ENCODE assay signal across 23 cellular contexts in genomic region chr1:15908597-15908996, GRCh38.
DNase-seq lines count a peak whose midpoint lies in the region; ATAC-seq and TF ChIP-seq lines count a peak whose summit lies in the region.
"Had no signal": no experiment of that assay in that cellular context is flagged by ENCODE, and none has a peak within 500 bp of the region (broad histone marks: within the 10 kb centered on the region; RNA-seq: fewer than 3 reads in every experiment).

No MANE protein-coding gene starts in this region.

- H3K36me3 ChIP-seq in IMR-90 (ENCODE audit: control insufficient read depth, insufficient read depth, low read length) = peaks cover 5% of the 10 kb centered on the region

- H3K9me3 ChIP-seq in IMR-90 (ENCODE audit: control insufficient read depth, insufficient read depth, low read length) (no peaks in the 10 kb centered on the region), T-helper 17 cell (ENCODE audit: control insufficient read depth, low read length, poor library complexity, severe bottlenecking) (no peaks in the 10 kb centered on the region)
- H3K9me3 ChIP-seq: BE2C, BLaER1 had no signal

- no peak overlapping the region for H2AK9ac ChIP-seq in IMR-90 (replicated peaks; ENCODE audit: low read depth, low read length, poor library complexity)

- H4K8ac ChIP-seq in IMR-90 (ENCODE audit: low read depth in 2 of 2, low read length in 2 of 2) = no peak overlapping the region

- H3K9ac ChIP-seq in IMR-90 (ENCODE audit: low read depth, low read length) = no peak overlapping the region
- H3K9ac ChIP-seq: BLaER1 had no signal

- no peak overlapping the region for H3K4me2 ChIP-seq in IMR-90 (ENCODE audit: low read depth, low read length)
- H3K4me2 ChIP-seq: BLaER1 had no signal

- H3K27me3 ChIP-seq in IMR-90 (ENCODE audit: control insufficient read depth, insufficient read depth, low read length) = no peaks in the 10 kb centered on the region
- H3K27me3 ChIP-seq: BE2C, BLaER1 had no signal

- H3K27ac ChIP-seq in IMR-90 (ENCODE audit: insufficient read depth, low read length) = no peak overlapping the region
- H3K27ac ChIP-seq: BLaER1 had no signal

- no peak overlapping the region for H3K4me3 Mint-ChIP-seq in T-helper 17 cell
- H3K4me3 Mint-ChIP-seq: CD14-positive monocyte; CD4-positive, alpha-beta memory T cell; CD4-positive, CD25-positive, alpha-beta regulatory T cell had no signal

- no peak for ATAC-seq in IMR-90 (ENCODE audit: low read depth)
- ATAC-seq in T-helper 17 cell = no peak
- no peak for ATAC-seq in GM21423 (IDR thresholded peaks at IDR 0.05; ENCODE audit: unreplicated experiment)
- ATAC-seq in GM18907 (IDR thresholded peaks at IDR 0.05; ENCODE audit: unreplicated experiment) = no peak
- ATAC-seq: GM12878 had no signal

- H2BK5ac ChIP-seq in IMR-90 (ENCODE audit: low read depth, low read length, poor library complexity, severe bottlenecking) = no peak overlapping the region

- CTCF ChIA-PET in IMR-90 (lab: Yijun Ruan, JAX) = interaction anchor here (1.0 to 1.5 kb wide), 2 partner anchors 13 to 93 kb away, joined by 3 to 4 read pairs; no protein-coding TSS in a partner anchor

- H3K18ac ChIP-seq in IMR-90 (ENCODE audit: low read depth, low read length) = no peak overlapping the region

- peaks cover 11 to 65% of the 10 kb centered on the region in 2 experiments for H3K79me1 ChIP-seq in IMR-90 (ENCODE audit: low read depth in 1 of 2, low read length in 2 of 2)

- no peak overlapping the region for H4K91ac ChIP-seq in IMR-90 (ENCODE audit: insufficient read depth, low read depth, low read length)

- H3K36me3 Mint-ChIP-seq in T-helper 17 cell (ENCODE audit: low read depth) = peaks cover 2% of the 10 kb centered on the region

- peaks cover 7% of the 10 kb centered on the region for H3K4me1 Mint-ChIP-seq in T-helper 17 cell
- H3K4me1 Mint-ChIP-seq: CD14-positive monocyte had no signal

- no peak for TF ChIP-seq CTCF in IMR-90 (conservative IDR thresholded peaks at IDR 0.05; ENCODE audit: low read depth, low read length)

- dilution Hi-C loops in IMR-90 (cut with HindIII; ENCODE audit: low sequenced_read_pairs, unreplicated experiment) = no loop called here

- H4K5ac ChIP-seq in IMR-90 (ENCODE audit: low read depth, low read length) = no peak overlapping the region

- H3K4me3 ChIP-seq in IMR-90 (ENCODE audit: insufficient read depth, low read depth, low read length) = no peak overlapping the region
- H3K4me3 ChIP-seq: BLaER1, GM12878 had no signal

- H3K4me1 ChIP-seq in IMR-90 (ENCODE audit: control insufficient read depth, insufficient read depth, low read length) = peaks cover 2% of the 10 kb centered on the region
- H3K4me1 ChIP-seq: BE2C, BLaER1 had no signal

- no peak overlapping the region for H2BK120ac ChIP-seq in IMR-90 (ENCODE audit: low read depth, low read length)

- H2BK20ac ChIP-seq in IMR-90 (ENCODE audit: low read depth, low read length) = no peak overlapping the region

- no peak for TF ChIP-seq POLR2A in IMR-90 (IDR thresholded peaks at IDR 0.05; ENCODE audit: low read depth, low read length)

- no peak overlapping the region for H3K23ac ChIP-seq in IMR-90 (ENCODE audit: low read depth, low read length)

- H3K4ac ChIP-seq in IMR-90 (ENCODE audit: low read depth, low read length) = no peak overlapping the region

- no peak for TF ChIP-seq RAD21 in IMR-90 (IDR thresholded peaks at IDR 0.05; ENCODE audit: low read length)

- no peak overlapping the region for H2BK15ac ChIP-seq in IMR-90 (ENCODE audit: low read depth, low read length)

- H2AFZ ChIP-seq in IMR-90 (replicated peaks; ENCODE audit: low read length, poor library complexity) = no peak overlapping the region

- no CpG with 5 or more reads among the region's 4 CpGs for WGBS in IMR-90 (ENCODE audit: extremely low coverage in 2 of 2, insufficient read length in 1 of 2), 2 experiments

- in situ Hi-C loops in IMR-90 (cut with MboI; ENCODE audit: low sequenced_read_pairs) = no loop called here

- H3K14ac ChIP-seq in IMR-90 (replicated peaks; ENCODE audit: low read depth, low read length) = no peak overlapping the region

- no peak overlapping the region for H2AK5ac ChIP-seq in IMR-90 (ENCODE audit: low read depth, low read length)

- H3K27ac Mint-ChIP-seq in T-helper 17 cell = peak overlapping the region; percentile 51
- H3K27ac Mint-ChIP-seq: CD14-positive monocyte; CD4-positive, CD25-positive, alpha-beta regulatory T cell had no signal

- POLR2A ChIA-PET in IMR-90 (lab: Charles Lee; ENCODE audit: unreplicated experiment) = no interaction called here

- peaks cover under 1% of the 10 kb centered on the region; the same call in 1 of the 2 replicates for H4K20me1 ChIP-seq in IMR-90 (ENCODE audit: insufficient read depth, low read length)

- no peaks in the 10 kb centered on the region for H3K27me3 Mint-ChIP-seq in T-helper 17 cell
- H3K27me3 Mint-ChIP-seq: CD4-positive, alpha-beta memory T cell; CD4-positive, CD25-positive, alpha-beta regulatory T cell; CD8-positive, alpha-beta memory T cell had no signal

- peaks cover 3% of the 10 kb centered on the region; the same call in 1 of the 2 replicates for H3K9me1 ChIP-seq in IMR-90 (ENCODE audit: insufficient read depth, low read length)

- H3K56ac ChIP-seq in IMR-90 (ENCODE audit: extremely low read depth, insufficient read depth, low read length) = no peak overlapping the region

- intact Hi-C loops in IMR-90 (cut with micrococcal nuclease) = no loop called here

- no TSS peak for BruUV-seq in IMR-90 (replicated peaks; lab: Mats Ljungman, UMichigan)

- DNase-seq in IMR-90 (no peak), T-helper 17 cell (no peak), SW480 (ENCODE audit: low spot score) (no peak)
- DNase-seq: 8988T; ACHN; BE2C; C1 segment of cervical spinal cord; CD4-positive, alpha-beta memory T cell; CD4-positive, CD25-positive, alpha-beta regulatory T cell; CD8-positive, alpha-beta memory T cell; COR-L47; DMS 273 treated with DMSO at 0.1 percent for 48 hours; DMS153; DMS53; DMS79; DND-41; EL; GDM1 had no signal

TF ChIP-seq in IMR-90, 13 proteins besides CTCF, POLR2A, EP300 and RAD21:
- peak; percentile 26; the same call in 1 of the 2 replicates for TF ChIP-seq CEBPB (IDR thresholded peaks at IDR 0.05; ENCODE audit: low read depth, low read length)
- no peak for TF ChIP-seq USF2 (IDR thresholded peaks at IDR 0.05; ENCODE audit: low read depth, low read length)
- no peak for TF ChIP-seq RFX5 (IDR thresholded peaks at IDR 0.05; ENCODE audit: low read depth, low read length)
- TF ChIP-seq MAFK (IDR thresholded peaks at IDR 0.05; ENCODE audit: low read depth, low read length) = no peak
- TF ChIP-seq FOS (IDR thresholded peaks at IDR 0.05; ENCODE audit: low read depth, low read length) = no peak
